Comparison of ENCODE assay signal across 1 cellular context in genomic region chr12:98594050-98594853, GRCh38.
A peak's percentile ranks its signal among the peaks of the same experiment; 100 is the strongest.
TF ChIP-seq lines count a peak whose summit lies in the region.

No MANE protein-coding gene starts in this region.

TF ChIP-seq in GM12878, 131 proteins besides CTCF, POLR2A, EP300 and RAD21:
- TF ChIP-seq ZNF217 (IDR thresholded peaks at IDR 0.05) (no peak), MYC (IDR thresholded peaks at IDR 0.05; ENCODE audit: insufficient read depth, insufficient read length, insufficient replicate concordance, low read length, severe bottlenecking) (no peak), DPF2 (IDR thresholded peaks at IDR 0.05) (0 out of 2 replicates have a peak, but pooled peaks have one; percentile 43), HDAC2 (IDR thresholded peaks at IDR 0.05) (no peak), TCF12 (IDR thresholded peaks at IDR 0.05; ENCODE audit: low read depth, low read length) (no peak), EZH2 (IDR thresholded peaks at IDR 0.05; ENCODE audit: borderline replicate concordance, control insufficient read depth, low read depth, low read length) (no peak), RB1 (IDR thresholded peaks at IDR 0.05; ENCODE audit: borderline replicate concordance) (no peak), SP1 (IDR thresholded peaks at IDR 0.05; ENCODE audit: low read depth, low read length) (no peak), LARP7 (IDR thresholded peaks at IDR 0.05) (peak; percentile 17; the same call in 1 of the 2 replicates), POLR2AphosphoS5 (IDR thresholded peaks at IDR 0.05; ENCODE audit: low read length) (no peak), ZBTB4 (CRISPR knock-in tag; IDR thresholded peaks at IDR 0.05) (no peak), ASH2L (IDR thresholded peaks at IDR 0.05; ENCODE audit: borderline replicate concordance, low read depth) (0 out of 2 replicates have a peak, but pooled peaks have one; percentile 24), HDAC6 (IDR thresholded peaks at IDR 0.05; ENCODE audit: unreplicated experiment) (no peak), RELB (IDR thresholded peaks at IDR 0.05; ENCODE audit: low read depth) (no peak), ZNF687 (IDR thresholded peaks at IDR 0.05) (no peak), EGR1 (IDR thresholded peaks at IDR 0.05; ENCODE audit: borderline replicate concordance in 1 of 2, low read depth in 2 of 2, low read length in 2 of 2) (peak in 1 of 2 experiments; percentile 16; a peak in 1 of 3 replicates), KDM1A (IDR thresholded peaks at IDR 0.05; ENCODE audit: borderline replicate concordance) (no peak), SREBF2 (IDR thresholded peaks at IDR 0.05; ENCODE audit: low read length) (no peak), PML (IDR thresholded peaks at IDR 0.05; ENCODE audit: low read length) (0 out of 2 replicates have a peak, but pooled peaks have one; percentile 4), NKRF (conservative IDR thresholded peaks at IDR 0.05) (0 out of 2 replicates have a peak, but pooled peaks have one; percentile 3), YBX1 (IDR thresholded peaks at IDR 0.05) (no peak), MEF2B (IDR thresholded peaks at IDR 0.05; ENCODE audit: partially characterized antibody, poor library complexity, severe bottlenecking) (no peak), BCL11A (IDR thresholded peaks at IDR 0.05; ENCODE audit: low read depth, low read length) (no peak), HSF1 (IDR thresholded peaks at IDR 0.05; ENCODE audit: low read depth, low read length) (no peak), PAX5 (IDR thresholded peaks at IDR 0.05; ENCODE audit: borderline replicate concordance, low read depth, low read length) (no peak), PRDM15 (CRISPR knock-in tag; IDR thresholded peaks at IDR 0.05) (no peak), SKIL (IDR thresholded peaks at IDR 0.05; ENCODE audit: low read depth, poor library complexity, severe bottlenecking) (no peak)
